ENCODE assay signal across 13 cellular contexts in the genomic region with DNA sequence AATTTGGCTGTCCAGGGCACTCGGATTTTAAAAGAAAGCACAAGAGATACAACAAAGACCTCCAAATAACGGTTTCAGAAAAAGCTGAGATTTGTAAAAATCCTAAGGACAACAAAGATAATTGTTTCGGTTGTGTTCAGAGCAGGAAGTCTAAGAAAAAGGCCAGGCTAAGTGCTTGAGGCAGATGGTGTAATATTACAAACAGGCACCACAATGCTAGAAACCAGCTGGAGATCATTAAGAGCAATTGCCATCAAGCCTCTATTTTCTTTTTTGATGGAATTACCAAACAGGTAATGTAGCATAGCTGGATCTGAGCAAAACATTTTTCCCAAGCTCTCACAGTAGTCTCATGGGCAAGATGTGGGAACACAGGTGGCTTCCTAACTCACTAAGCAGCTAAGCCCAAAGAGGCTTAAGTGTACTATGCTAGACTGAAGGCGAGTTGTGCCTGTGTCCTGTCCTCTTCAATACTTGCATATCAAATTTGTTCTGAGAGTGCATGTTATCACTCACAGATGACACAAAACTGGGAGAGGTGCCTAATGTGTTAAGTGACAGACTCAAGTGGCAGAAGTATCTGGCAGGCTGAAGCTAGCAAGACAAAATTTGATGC.
DNase-seq lines count a peak whose midpoint lies in the region; ATAC-seq and TF ChIP-seq lines count a peak whose summit lies in the region.
"Had no signal": no experiment of that assay in that cellular context is flagged by ENCODE, and none has a peak within 500 bp of the region (broad histone marks: within the 10 kb centered on the region; RNA-seq: fewer than 3 reads in every experiment).

No MANE protein-coding gene starts in this region.

- no peak for TF ChIP-seq POLR2A in esophagus squamous epithelium (IDR thresholded peaks at IDR 0.05)

- no peaks in the 10 kb centered on the region for H3K9me3 ChIP-seq in esophagus squamous epithelium
- H3K9me3 ChIP-seq in skeletal muscle tissue (ENCODE audit: control insufficient read depth in 3 of 3, low read length in 3 of 3) = no peaks in the 10 kb centered on the region

- no peaks in the 10 kb centered on the region for H3K27me3 Mint-ChIP-seq in osteocyte (ENCODE audit: unreplicated experiment)
- H3K27me3 Mint-ChIP-seq: dendritic cell treated with granulocyte-macrophage colony-stimulating factor and Interleukin-4, amounts not matched to agents 40 ng/mL and 50 ng/mL, for 4 days had no signal

- H3K4me3 Mint-ChIP-seq in osteocyte (ENCODE audit: unreplicated experiment) = no peak overlapping the region
- H3K4me3 Mint-ChIP-seq: activated B cell treated with CpG ODN at 0.5 μM for 24 hours; dendritic cell treated with granulocyte-macrophage colony-stimulating factor and Interleukin-4, amounts not matched to agents 40 ng/mL and 50 ng/mL, for 4 days; natural killer cell treated with Interleukin-12 subunit alpha and Interleukin-12 subunit beta and Interleukin-15 and Interleukin-18, amount 100 ng/mL, for 72 hours had no signal

- TF ChIP-seq EP300 in Ishikawa (IDR thresholded peaks at IDR 0.05; ENCODE audit: borderline replicate concordance) = peak; percentile 34; the same call in 1 of the 2 replicates

- H3K36me3 ChIP-seq in esophagus squamous epithelium = no peaks in the 10 kb centered on the region
- no peaks in the 10 kb centered on the region for H3K36me3 ChIP-seq in skeletal muscle tissue (ENCODE audit: control insufficient read depth in 3 of 3, insufficient read depth in 3 of 3, low read length in 3 of 3)

- TF ChIP-seq CTCF in esophagus squamous epithelium (IDR thresholded peaks at IDR 0.05) (no peak), osteocyte (IDR thresholded peaks at IDR 0.05) (no peak)

- no peak for TF ChIP-seq RAD21 in Ishikawa (IDR thresholded peaks at IDR 0.05; ENCODE audit: low read depth)

- H3K4me3 ChIP-seq in esophagus squamous epithelium (no peak overlapping the region), skeletal muscle tissue (ENCODE audit: low read length in 3 of 3) (no peak overlapping the region)

- peak overlapping the region in 1 of 3 donors; percentile 16 for H3K9ac ChIP-seq in skeletal muscle tissue (ENCODE audit: low read depth in 1 of 3, low read length in 3 of 3)

- H3K36me3 Mint-ChIP-seq in osteocyte (ENCODE audit: unreplicated experiment) = no peaks in the 10 kb centered on the region
- H3K36me3 Mint-ChIP-seq: natural killer cell treated with Interleukin-12 subunit alpha and Interleukin-12 subunit beta and Interleukin-15 and Interleukin-18, amount 100 ng/mL, for 72 hours had no signal

- peaks cover 5% of the 10 kb centered on the region for H3K9me3 Mint-ChIP-seq in osteocyte (ENCODE audit: unreplicated experiment)
- H3K9me3 Mint-ChIP-seq: activated B cell treated with CpG ODN at 0.5 μM for 24 hours; dendritic cell treated with granulocyte-macrophage colony-stimulating factor and Interleukin-4, amounts not matched to agents 40 ng/mL and 50 ng/mL, for 4 days; natural killer cell treated with Interleukin-12 subunit alpha and Interleukin-12 subunit beta and Interleukin-15 and Interleukin-18, amount 100 ng/mL, for 72 hours had no signal

- H3K4me1 ChIP-seq in esophagus squamous epithelium = peaks cover 19 to 40% (median 21%) of the 10 kb centered on the region in 3 donors
- H3K4me1 ChIP-seq in skeletal muscle tissue (ENCODE audit: control insufficient read depth in 3 of 3, insufficient read depth in 3 of 3, low read length in 3 of 3) = peaks cover 0 to 7% (median 0%) of the 10 kb centered on the region in 3 donors

- DNase-seq in NCI-H345 treated with DMSO at 0.1 percent for 48 hours (lab: John Stamatoyannopoulos, UW; ENCODE audit: unreplicated experiment) (peak; percentile 79), esophagus squamous epithelium (lab: John Stamatoyannopoulos, UW) (no peak), osteocyte (ENCODE audit: extremely low spot score, unreplicated experiment) (no peak)
- DNase-seq: activated B cell treated with CpG ODN at 0.5 μM for 24 hours; activated gamma-delta T cell; GF-D8; stimulated activated CD4-positive, alpha-beta T cell treated with anti-CD3 and anti-CD28 coated beads, Interleukin-2, amount 100 ng/mL, for 24 hours had no signal

- no peak overlapping the region for H3K27ac Mint-ChIP-seq in osteocyte (ENCODE audit: unreplicated experiment)
- H3K27ac Mint-ChIP-seq: activated B cell treated with CpG ODN at 0.5 μM for 24 hours; dendritic cell treated with granulocyte-macrophage colony-stimulating factor and Interleukin-4, amounts not matched to agents 40 ng/mL and 50 ng/mL, for 4 days; natural killer cell treated with Interleukin-12 subunit alpha and Interleukin-12 subunit beta and Interleukin-15 and Interleukin-18, amount 100 ng/mL, for 72 hours had no signal

- intact Hi-C loops in esophagus squamous epithelium (cut with DNase I) = no loop called here

- ATAC-seq in GM18519 (IDR thresholded peaks at IDR 0.05; ENCODE audit: low FRiP score, unreplicated experiment) (no peak), HG03139 (IDR thresholded peaks at IDR 0.05; ENCODE audit: unreplicated experiment) (no peak)
- ATAC-seq: natural killer cell treated with Interleukin-12 subunit alpha and Interleukin-12 subunit beta and Interleukin-15 and Interleukin-18, amount 100 ng/mL, for 72 hours had no signal

- H3K4me1 Mint-ChIP-seq in osteocyte (ENCODE audit: unreplicated experiment) = peaks cover 12% of the 10 kb centered on the region
- H3K4me1 Mint-ChIP-seq: activated B cell treated with CpG ODN at 0.5 μM for 24 hours had no signal

- H3K27me3 ChIP-seq in esophagus squamous epithelium (no peaks in the 10 kb centered on the region), skeletal muscle tissue (ENCODE audit: control insufficient read depth in 3 of 3, insufficient read depth in 3 of 3, low read length in 3 of 3) (no peaks in the 10 kb centered on the region)

- WGBS in esophagus squamous epithelium, 2 donors = 41 to 61% methylated on average over 4 of the region's 4 CpGs

- H3K27ac ChIP-seq in esophagus squamous epithelium = peak overlapping the region in 3 of 4 donors; percentile 34 to 39 (median 38)
- peak overlapping the region; percentile 19 for H3K27ac ChIP-seq in skeletal muscle tissue (ENCODE audit: low read depth, low read length)

TF ChIP-seq in Ishikawa, 13 proteins besides CTCF, POLR2A, EP300 and RAD21:
- no peak for TF ChIP-seq CREB1 (IDR thresholded peaks at IDR 0.05; ENCODE audit: low read depth)
- peak; percentile 42; the same call in 1 of the 2 replicates for TF ChIP-seq TEAD4 (IDR thresholded peaks at IDR 0.05)
